ENCODE assay signal across 16 cellular contexts in the genomic region with DNA sequence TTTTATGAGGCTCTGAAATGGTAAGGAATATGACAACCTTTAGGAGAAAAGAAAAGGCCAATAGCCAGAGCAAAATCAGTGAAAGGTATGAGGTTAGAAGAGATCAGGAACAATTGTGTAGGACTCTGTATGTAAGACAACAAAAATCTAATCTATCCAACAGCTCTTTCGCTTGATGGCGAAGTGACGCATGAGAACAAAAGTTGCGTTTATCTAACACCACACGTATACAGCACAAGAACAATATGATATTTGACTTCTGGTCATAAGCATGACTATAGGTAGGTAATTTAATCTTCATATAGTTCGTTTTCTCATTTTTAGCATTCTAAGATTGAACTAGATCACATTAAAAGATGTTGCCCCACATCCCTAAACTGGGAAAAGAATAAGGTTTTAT. TPM values are rescaled to one million over a fixed set of nuclear protein-coding genes. Genes with fewer than 3 reads are reported as not detected.
DNase-seq lines count a peak whose midpoint lies in the region; ATAC-seq and TF ChIP-seq lines count a peak whose summit lies in the region.
"Had no signal": no experiment of that assay in that cellular context is flagged by ENCODE, and none has a peak within 500 bp of the region (broad histone marks: within the 10 kb centered on the region; RNA-seq: fewer than 3 reads in every experiment).

No MANE protein-coding gene starts in this region.

- no peaks in the 10 kb centered on the region for H3K27me3 ChIP-seq in ACC112 (ENCODE audit: insufficient read depth, low read length)
- H3K27me3 ChIP-seq in GM06990 (replicated peaks; ENCODE audit: control insufficient read depth, insufficient read depth, low read length): no peaks in the 10 kb centered on the region
- H3K27me3 ChIP-seq: brain microvascular endothelial cell, pancreas, uterus had no signal

- H3K27me3 Mint-ChIP-seq in central memory CD8-positive, alpha-beta T cell: no peaks in the 10 kb centered on the region
- H3K27me3 Mint-ChIP-seq in immature natural killer cell (ENCODE audit: low read depth in 3 of 3): peaks cover 2% of the 10 kb centered on the region in 3 donors
- H3K27me3 Mint-ChIP-seq in effector memory CD8-positive, alpha-beta T cell: no peaks in the 10 kb centered on the region

- no peaks in the 10 kb centered on the region for H3K9me3 Mint-ChIP-seq in central memory CD8-positive, alpha-beta T cell
- no peaks in the 10 kb centered on the region for H3K9me3 Mint-ChIP-seq in immature natural killer cell
- H3K9me3 Mint-ChIP-seq in effector memory CD8-positive, alpha-beta T cell: no peaks in the 10 kb centered on the region
- H3K9me3 Mint-ChIP-seq: GM23338 had no signal

- no peak for TF ChIP-seq CTCF in GM06990 (IDR thresholded peaks at IDR 0.05; ENCODE audit: insufficient read depth, low read length, poor library complexity, severe bottlenecking)

- no peak overlapping the region for H3K27ac ChIP-seq in ACC112 (ENCODE audit: low read depth, low read length)
- H3K27ac ChIP-seq: brain microvascular endothelial cell, pancreas, uterus had no signal

- no peaks in the 10 kb centered on the region for H3K36me3 ChIP-seq in ACC112 (ENCODE audit: insufficient read depth, low read length)
- no peaks in the 10 kb centered on the region for H3K36me3 ChIP-seq in GM06990 (ENCODE audit: control insufficient read depth, insufficient read depth, low read length)
- H3K36me3 ChIP-seq: BE2C, brain microvascular endothelial cell, pancreas, uterus had no signal

- H3K4me1 ChIP-seq in ACC112 (ENCODE audit: control insufficient read depth, insufficient read depth, low read length, unreplicated experiment): no peaks in the 10 kb centered on the region
- H3K4me1 ChIP-seq: BE2C, pancreas had no signal

- peak overlapping the region; percentile 44 for H3K27ac Mint-ChIP-seq in central memory CD8-positive, alpha-beta T cell (ENCODE audit: low read depth)
- H3K27ac Mint-ChIP-seq in immature natural killer cell: no peak overlapping the region
- H3K27ac Mint-ChIP-seq in effector memory CD8-positive, alpha-beta T cell: peak overlapping the region in 1 of 2 donors; percentile 35
- H3K27ac Mint-ChIP-seq: GM23338 had no signal

- H2AFZ ChIP-seq in ACC112 (ENCODE audit: low read length, unreplicated experiment): peak overlapping the region; percentile 72
- H2AFZ ChIP-seq: GM23338 had no signal

- DNase-seq in GM06990 (ENCODE audit: extremely low read depth, insufficient read length) (no peak), OCI-M1 (lab: John Stamatoyannopoulos, UW) (peak; percentile 79), immature natural killer cell (no peak), GDM1 (lab: John Stamatoyannopoulos, UW) (no peak)
- DNase-seq in central memory CD8-positive, alpha-beta T cell (ENCODE audit: low spot score in 2 of 2): no peak
- no peak for DNase-seq in effector memory CD8-positive, alpha-beta T cell
- DNase-seq in stimulated activated CD4-positive, alpha-beta T cell treated with anti-CD3 and anti-CD28 coated beads, Interleukin-1b, Interleukin-23, amount 100 ng/mL, for 48 hours: no peak
- DNase-seq: BE2C; brain microvascular endothelial cell; effector CD8-positive, alpha-beta T cell; NCI-H1694; NCI-H524 treated with DMSO at 0.1 percent for 48 hours; pancreas; uterus had no signal

- H3K4me3 ChIP-seq in ACC112 (ENCODE audit: low read depth, low read length) (peak overlapping the region; percentile 15; the same call in 1 of the 2 replicates), GM06990 (replicated peaks; ENCODE audit: low read depth, low read length) (peak overlapping the region; percentile 77)
- H3K4me3 ChIP-seq: GM23338, pancreas, uterus had no signal

- H3K4me3 Mint-ChIP-seq in central memory CD8-positive, alpha-beta T cell: peak overlapping the region; percentile 75
- H3K4me3 Mint-ChIP-seq in immature natural killer cell: peak overlapping the region in 1 of 5 donors; percentile 3
- H3K4me3 Mint-ChIP-seq in effector memory CD8-positive, alpha-beta T cell: peak overlapping the region in 1 of 2 donors; percentile 76
- H3K4me3 Mint-ChIP-seq: GM23338 had no signal

- no peaks in the 10 kb centered on the region for H3K36me3 Mint-ChIP-seq in central memory CD8-positive, alpha-beta T cell (ENCODE audit: insufficient read depth)
- H3K36me3 Mint-ChIP-seq in immature natural killer cell: no peaks in the 10 kb centered on the region
- no peaks in the 10 kb centered on the region for H3K36me3 Mint-ChIP-seq in effector memory CD8-positive, alpha-beta T cell (ENCODE audit: insufficient read depth)

- no peak for ATAC-seq in central memory CD8-positive, alpha-beta T cell (replicated peaks; ENCODE audit: extremely low read depth, poor library complexity, severe bottlenecking)
- no peak for ATAC-seq in effector memory CD8-positive, alpha-beta T cell (replicated peaks)
- ATAC-seq: GM23338 had no signal

- H3K79me2 ChIP-seq in ACC112 (ENCODE audit: control insufficient read depth, insufficient read depth, low read length, unreplicated experiment): no peaks in the 10 kb centered on the region

- peaks cover 12% of the 10 kb centered on the region for H3K4me1 Mint-ChIP-seq in central memory CD8-positive, alpha-beta T cell
- H3K4me1 Mint-ChIP-seq in immature natural killer cell: peaks cover 7 to 19% of the 10 kb centered on the region in 2 donors
- H3K4me1 Mint-ChIP-seq in effector memory CD8-positive, alpha-beta T cell (ENCODE audit: low read depth in 2 of 2): peaks cover 4 to 13% of the 10 kb centered on the region in 2 donors
- H3K4me1 Mint-ChIP-seq: GM23338 had no signal

RNA-seq across cellular contexts. Expression of gene CLECL1, which starts 1.5 kb away (rescaled TPM):
- 1 to 10 TPM in 2 of 3 donors, not detected in 1; 1.2 to 3.5 TPM for polyA plus RNA-seq in immature natural killer cell
- polyA plus RNA-seq: GM23338, pancreas had no signal

RNA-seq across cellular contexts. Expression of gene CD69, which starts 29.3 kb away (rescaled TPM):
- 100 to 1,000 TPM; 142 to 434 (median 240) TPM for polyA plus RNA-seq in immature natural killer cell
- polyA plus RNA-seq: GM23338 had no signal
